In the genomic region with DNA sequence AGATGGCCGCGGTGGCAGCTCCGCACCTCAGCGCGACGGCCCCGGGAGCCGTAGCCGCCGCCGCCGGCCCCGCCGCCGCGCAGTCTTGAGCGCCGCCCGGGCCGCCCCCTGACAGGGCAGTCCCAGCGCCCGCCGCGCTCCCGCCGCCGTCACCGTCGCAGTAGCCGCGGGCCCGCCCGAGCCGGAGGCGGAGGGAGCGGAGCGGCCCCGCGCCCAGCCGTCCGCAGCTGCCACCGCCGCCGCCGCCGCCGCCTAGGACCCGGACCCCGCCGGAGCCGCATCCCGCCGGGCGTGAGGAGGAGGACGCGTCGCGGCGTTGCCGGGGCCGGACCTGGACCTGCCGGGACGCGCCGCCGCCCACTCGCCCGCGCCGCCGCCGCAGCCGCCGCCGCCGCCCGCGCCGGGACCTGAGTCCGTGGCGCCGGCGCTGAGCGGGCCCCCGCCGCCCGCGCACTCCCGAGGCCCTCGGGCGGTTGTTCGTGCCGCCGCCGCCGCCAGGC, we compare ENCODE assay signal across 8 cellular contexts. TPM values are rescaled to one million over a fixed set of nuclear protein-coding genes. Genes with fewer than 3 reads are reported as not detected.
DNase-seq lines count a peak whose midpoint lies in the region; ATAC-seq lines count a peak whose summit lies in the region.

No MANE protein-coding gene starts in this region.

- peak overlapping the region; percentile 65 for H3K4me3 ChIP-seq in mononuclear cell (ENCODE audit: low read length)

- H3K4me1 Mint-ChIP-seq in activated CD4-positive, alpha-beta T cell treated with anti-CD3 and anti-CD28 coated beads, Interleukin-2, amount 10 ng/mL, durations not matched to agents 7 days and 5 days = peaks cover 48% of the 10 kb centered on the region

- no peaks in the 10 kb centered on the region for H3K9me3 ChIP-seq in mononuclear cell (ENCODE audit: low read depth, low read length)

- peaks cover 44% of the 10 kb centered on the region for H3K27me3 ChIP-seq in mononuclear cell (ENCODE audit: insufficient read depth, low read length)

- H3K27ac Mint-ChIP-seq in activated CD4-positive, alpha-beta T cell treated with anti-CD3 and anti-CD28 coated beads, Interleukin-2, amount 10 ng/mL, durations not matched to agents 7 days and 5 days = no peak overlapping the region

- H3K36me3 Mint-ChIP-seq in activated CD4-positive, alpha-beta T cell treated with anti-CD3 and anti-CD28 coated beads, Interleukin-2, amount 10 ng/mL, durations not matched to agents 7 days and 5 days (ENCODE audit: low read depth) = peaks cover 13% of the 10 kb centered on the region

- peaks cover 29% of the 10 kb centered on the region for H3K27me3 Mint-ChIP-seq in activated CD4-positive, alpha-beta T cell treated with anti-CD3 and anti-CD28 coated beads, Interleukin-2, amount 10 ng/mL, durations not matched to agents 7 days and 5 days

- DNase-seq in activated CD4-positive, alpha-beta T cell treated with anti-CD3 and anti-CD28 coated beads, Interleukin-2, amount 10 ng/mL, durations not matched to agents 7 days and 5 days = no peak
- DNase-seq in activated CD4-positive, alpha-beta T cell treated with anti-CD3 and anti-CD28 coated beads for 1 hour = no peak
- DNase-seq in activated T-helper 9 cell treated with anti-CD3 and anti-CD28 coated beads, Interleukin-2, amount 50 U/mL, for 16 hours (ENCODE audit: low read depth) = peak; percentile 33
- DNase-seq in HT-29 (ENCODE audit: low spot score) = no peak
- no peak for DNase-seq in NCI-H2081 treated with DMSO at 0.1 percent for 48 hours (lab: John Stamatoyannopoulos, UW)
- DNase-seq in NCI-H2171 (lab: John Stamatoyannopoulos, UW) = no peak

- H3K9me3 Mint-ChIP-seq in activated CD4-positive, alpha-beta T cell treated with anti-CD3 and anti-CD28 coated beads, Interleukin-2, amount 10 ng/mL, durations not matched to agents 7 days and 5 days = peaks cover 3% of the 10 kb centered on the region

- peaks cover 42% of the 10 kb centered on the region for H3K4me1 ChIP-seq in mononuclear cell (ENCODE audit: insufficient read depth, low read length)

- ATAC-seq in HG02970 (IDR thresholded peaks at IDR 0.05; ENCODE audit: low FRiP score, unreplicated experiment) = peak; percentile 25

- POLR2A ChIA-PET in activated CD4-positive, alpha-beta T cell treated with anti-CD3 and anti-CD28 coated beads, Interleukin-2, amount 10 ng/mL, durations not matched to agents 7 days and 5 days (lab: Charles Lee) = interaction anchor here (0.6 to 1.0 kb wide), 7 partner anchors 58 to 486 kb away, joined by 3 to 7 read pairs (median 3); no protein-coding TSS in a partner anchor

- CTCF ChIA-PET in activated CD4-positive, alpha-beta T cell treated with anti-CD3 and anti-CD28 coated beads, Interleukin-2, amount 10 ng/mL, durations not matched to agents 7 days and 5 days (lab: Charles Lee) = interaction anchor here (1.0 to 1.2 kb wide), 4 partner anchors 10 to 505 kb away, joined by 3 to 4 read pairs (median 3); no protein-coding TSS in a partner anchor

- peak overlapping the region; percentile 88 for H3K4me3 Mint-ChIP-seq in activated CD4-positive, alpha-beta T cell treated with anti-CD3 and anti-CD28 coated beads, Interleukin-2, amount 10 ng/mL, durations not matched to agents 7 days and 5 days

RNA-seq across cellular contexts. Expression of gene TNRC6C, which starts 0.3 kb away (rescaled TPM):
- total RNA-seq in activated CD4-positive, alpha-beta T cell treated with anti-CD3 and anti-CD28 coated beads, Interleukin-2, amount 10 ng/mL, durations not matched to agents 7 days and 5 days = 10 to 100 TPM; 40.2 to 41.8 TPM
- 12.4 TPM for total RNA-seq in mononuclear cell
- total RNA-seq in HT-29 (2014; rRNA removed; shearing (Covaris generic)) = 4.1 and 7.2 TPM in 2 replicates
